ENCODE assay signal across 33 cellular contexts in the genomic region with DNA sequence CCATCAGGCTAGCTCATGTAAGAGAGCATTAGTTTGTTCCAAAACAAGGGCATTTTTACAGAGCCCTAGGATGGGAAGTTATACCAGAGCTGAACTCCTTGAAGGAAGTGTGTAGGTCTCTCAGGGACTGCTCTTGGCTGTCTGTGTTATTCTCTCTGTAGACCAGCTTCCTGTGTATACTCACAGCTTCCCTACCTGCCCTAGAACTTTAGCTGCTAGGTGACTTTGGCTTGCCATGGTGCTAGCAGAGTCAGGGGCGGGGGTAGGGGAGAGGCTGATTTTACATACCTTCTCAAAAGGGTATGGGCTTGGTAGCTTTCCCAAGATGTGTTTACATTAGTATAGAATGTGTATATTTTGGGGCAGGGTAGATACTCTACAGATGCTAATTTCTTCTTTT. TPM values are rescaled to one million over a fixed set of nuclear protein-coding genes. Genes with fewer than 3 reads are reported as not detected.
"Had no signal": no experiment of that assay in that cellular context is flagged by ENCODE, and none has a peak within 500 bp of the region (broad histone marks: within the 10 kb centered on the region; RNA-seq: fewer than 3 reads in every experiment).

No MANE protein-coding gene starts in this region.

- H3K9me3 ChIP-seq: breast epithelium, left lung, lower lobe of right lung, pancreas, prostate gland, sigmoid colon, thyroid gland, upper lobe of left lung, vagina had no signal

- DNase-seq: activated CD4-positive, alpha-beta memory T cell treated with anti-CD3 and anti-CD28 coated beads for 36 hours; activated CD4-positive, alpha-beta T cell treated with anti-CD3 and anti-CD28 coated beads for 4 hours; activated naive CD4-positive, alpha-beta T cell treated with Interleukin-2 at 50 U/mL for 16 hours; activated T-cell treated with anti-CD3 and anti-CD28 coated beads, Interleukin-2, amount 50 U/mL, for 48 hours; dermis blood vessel endothelial cell; effector CD4-positive, alpha-beta T cell; kidney glomerular epithelial cell; left lung; lower lobe of right lung; mesendoderm; nucleus accumbens; pancreas; retina; sigmoid colon; small intestine; stimulated activated CD4-positive, alpha-beta T cell treated with anti-CD3 and anti-CD28 coated beads, Interleukin-4, amount 100 ng/mL, for 4 hours; stimulated activated CD8-positive, alpha-beta memory T cell treated with anti-CD3 and anti-CD28 coated beads, Interleukin-4, amount 100 ng/mL, for 48 hours; stimulated activated naive CD8-positive, alpha-beta T cell treated with anti-CD3 and anti-CD28 coated beads, Interleukin-15, amount 100 ng/mL, for 72 hours; substantia nigra; T-helper 9 cell; thyroid gland; upper lobe of left lung had no signal

- H3K4me3 ChIP-seq: breast epithelium, left lung, lower lobe of right lung, pancreas, prostate gland, sigmoid colon, thyroid gland, upper lobe of left lung, vagina had no signal

- FAIRE-seq: frontal cortex, pancreas, small intestine, TTC549 had no signal

- H3K27ac Mint-ChIP-seq: activated CD4-positive, alpha-beta memory T cell treated with anti-CD3 and anti-CD28 coated beads for 36 hours; stimulated activated memory B cell treated with anti-CD40 and anti-IgM and Interleukin-4, amounts not matched to agents 10 μg/mL and 1 μg/mL and 100 μg/mL, for 72 hours; T-helper 1 cell treated with Interleukin-12 subunit alpha and Interleukin-12 subunit beta and Interleukin-4 antibody, amounts not matched to agents 30 μg/mL and 1 μg/mL, for 36 hours had no signal

- ATAC-seq: left lung; lower lobe of right lung; pancreas; stimulated activated memory B cell treated with anti-CD40 and anti-IgM and Interleukin-4, amounts not matched to agents 10 μg/mL and 1 μg/mL and 100 μg/mL, for 72 hours; stimulated activated naive CD8-positive, alpha-beta T cell treated with anti-CD3 and anti-CD28 coated beads, Interleukin-15, amount 100 ng/mL, for 72 hours had no signal

- H3K4me3 Mint-ChIP-seq: activated CD4-positive, alpha-beta memory T cell treated with anti-CD3 and anti-CD28 coated beads for 36 hours; central memory CD8-positive, alpha-beta T cell; neural crest cell; stimulated activated memory B cell treated with anti-CD40 and anti-IgM and Interleukin-4, amounts not matched to agents 10 μg/mL and 1 μg/mL and 100 μg/mL, for 72 hours; stimulated activated naive CD8-positive, alpha-beta T cell treated with anti-CD3 and anti-CD28 coated beads, Interleukin-15, amount 100 ng/mL, for 72 hours; T-helper 1 cell treated with Interleukin-12 subunit alpha and Interleukin-12 subunit beta and Interleukin-4 antibody, amounts not matched to agents 30 μg/mL and 1 μg/mL, for 36 hours had no signal

- H3K9me3 Mint-ChIP-seq: activated CD4-positive, alpha-beta memory T cell treated with anti-CD3 and anti-CD28 coated beads for 36 hours; central memory CD8-positive, alpha-beta T cell; neural crest cell; stimulated activated memory B cell treated with anti-CD40 and anti-IgM and Interleukin-4, amounts not matched to agents 10 μg/mL and 1 μg/mL and 100 μg/mL, for 72 hours; stimulated activated naive CD8-positive, alpha-beta T cell treated with anti-CD3 and anti-CD28 coated beads, Interleukin-15, amount 100 ng/mL, for 72 hours; T-helper 1 cell treated with Interleukin-12 subunit alpha and Interleukin-12 subunit beta and Interleukin-4 antibody, amounts not matched to agents 30 μg/mL and 1 μg/mL, for 36 hours had no signal

- H3K4me1 ChIP-seq: breast epithelium, prostate gland had no signal

- H3K27ac ChIP-seq: breast epithelium, left lung, lower lobe of right lung, pancreas, prostate gland, sigmoid colon, thyroid gland, upper lobe of left lung, vagina, VCaP had no signal

- H3K27me3 Mint-ChIP-seq: activated CD4-positive, alpha-beta memory T cell treated with anti-CD3 and anti-CD28 coated beads for 36 hours; central memory CD8-positive, alpha-beta T cell; stimulated activated memory B cell treated with anti-CD40 and anti-IgM and Interleukin-4, amounts not matched to agents 10 μg/mL and 1 μg/mL and 100 μg/mL, for 72 hours; stimulated activated naive CD8-positive, alpha-beta T cell treated with anti-CD3 and anti-CD28 coated beads, Interleukin-15, amount 100 ng/mL, for 72 hours had no signal

- H3K27me3 ChIP-seq: breast epithelium, left lung, pancreas, sigmoid colon, thyroid gland, upper lobe of left lung, vagina had no signal

- H3K36me3 ChIP-seq: breast epithelium had no signal

RNA-seq across cellular contexts. Expression of a gene that starts 21.6 kb away (rescaled TPM):
- total RNA-seq: epithelial cell of proximal tubule, frontal cortex, vagina had no signal
